Comparison of ENCODE assay signal across 9 cellular contexts in the genomic region with DNA sequence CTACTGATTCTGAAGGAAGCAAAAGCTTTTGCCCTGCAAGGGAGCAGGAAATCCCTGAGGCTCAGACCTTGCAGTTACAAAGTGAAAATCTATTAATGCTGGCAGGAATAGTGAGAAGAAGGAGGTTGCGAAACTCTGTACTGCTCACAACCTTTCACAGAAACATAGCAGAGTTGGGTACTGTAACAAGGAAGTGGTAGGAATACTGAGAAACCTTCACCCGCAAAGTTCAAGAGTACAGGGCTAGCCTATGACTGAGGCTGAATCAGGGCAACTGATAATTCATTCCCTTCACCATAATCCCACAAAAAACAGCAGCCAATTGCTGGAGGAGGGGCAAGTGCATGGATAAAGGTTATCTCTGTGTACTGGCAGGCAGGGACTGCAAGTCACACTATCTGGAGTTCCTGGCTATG. TPM values are rescaled to one million over a fixed set of nuclear protein-coding genes. Genes with fewer than 3 reads are reported as not detected.
DNase-seq lines count a peak whose midpoint lies in the region; ATAC-seq, FAIRE-seq and TF ChIP-seq lines count a peak whose summit lies in the region.
"Had no signal": no experiment of that assay in that cellular context is flagged by ENCODE, and none has a peak within 500 bp of the region (broad histone marks: within the 10 kb centered on the region; RNA-seq: fewer than 3 reads in every experiment).

No MANE protein-coding gene starts in this region.

- H3K36me3 ChIP-seq in pancreas, result no peaks in the 10 kb centered on the region

- no peak for TF ChIP-seq CTCF in pancreas (IDR thresholded peaks at IDR 0.05)
- no peak for TF ChIP-seq CTCF in dorsolateral prefrontal cortex (IDR thresholded peaks at IDR 0.05 in 54 of 56, conservative IDR thresholded peaks at IDR 0.05 in 2 of 56; ENCODE audit: low read depth in 1 of 56, partially characterized antibody in 56 of 56)

- H3K4me3 ChIP-seq in pancreas, result no peak overlapping the region
- no peak overlapping the region for H3K4me3 ChIP-seq in dorsolateral prefrontal cortex
- H3K4me3 ChIP-seq: lung had no signal

- H3K27ac ChIP-seq in pancreas (peak overlapping the region in 2 of 4 donors; percentile 46 to 60), dorsolateral prefrontal cortex (no peak overlapping the region)

- H3K9me3 ChIP-seq in pancreas, result no peaks in the 10 kb centered on the region

- intact Hi-C loops in pancreas (cut with DNase I) (no loop called here), dorsolateral prefrontal cortex (cut with DNase I) (no loop called here)

- WGBS in pancreas, 2 donors, result 38 to 51% methylated on average over 2 of the region's 2 CpGs

- peaks cover 0 to 4% (median 0%) of the 10 kb centered on the region in 3 donors for H3K4me1 ChIP-seq in pancreas

- no peak for FAIRE-seq in pancreas (lab: Jason Lieb, UNC)

- ATAC-seq in GM19324 (IDR thresholded peaks at IDR 0.05; ENCODE audit: low FRiP score, unreplicated experiment), result peak; percentile 97
- ATAC-seq in HG03066 (IDR thresholded peaks at IDR 0.05; ENCODE audit: low read depth, unreplicated experiment), result peak; percentile 96
- ATAC-seq in pancreas, result peak; percentile 71 to 95 (median 92)

- peak; percentile 97 for DNase-seq in SKM-1 treated with dmso at 0.1 percent for 144 hours (lab: John Stamatoyannopoulos, UW; ENCODE audit: unreplicated experiment)
- DNase-seq in pancreas, result peak in 1 of 6 donors; percentile 17
- DNase-seq in dorsolateral prefrontal cortex, result no peak
- no peak for DNase-seq in activated gamma-delta T cell treated with Interleukin-2 at 50 U/mL for 16 hours
- DNase-seq in ureter (ENCODE audit: low spot score), result no peak
- no peak for DNase-seq in NCI-H1436 (lab: John Stamatoyannopoulos, UW)

- no peaks in the 10 kb centered on the region for H3K27me3 ChIP-seq in pancreas
- no peaks in the 10 kb centered on the region for H3K27me3 ChIP-seq in dorsolateral prefrontal cortex

RNA-seq across cellular contexts. Expression of a gene that starts 23.9 kb away (rescaled TPM):
- 10 to 100 TPM; 18.3 to 36.4 (median 24.8) TPM for total RNA-seq in pancreas
- 10 to 100 TPM; 20.4 to 34.9 TPM for polyA plus RNA-seq in pancreas
- total RNA-seq in dorsolateral prefrontal cortex, result 10 to 100 TPM; 28.8 to 79.4 (median 48.0) TPM
- total RNA-seq in ureter, result 65.6 TPM
